In genomic region chr6:109793793-109794192, GRCh38 we compare ENCODE assay signal across 8 cellular contexts.
DNase-seq lines count a peak whose midpoint lies in the region; ATAC-seq, FAIRE-seq and TF ChIP-seq lines count a peak whose summit lies in the region.

No MANE protein-coding gene starts in this region.

- H3K4me1 Mint-ChIP-seq in CD8-positive, alpha-beta T cell (ENCODE audit: low read depth) = no peaks in the 10 kb centered on the region

- H3K4me3 ChIP-seq in mucosa of rectum (ENCODE audit: low read length in 2 of 2) = no peak overlapping the region
- no peak overlapping the region for H3K4me3 ChIP-seq in CD8-positive, alpha-beta T cell (ENCODE audit: low read depth, low read length)

- no peak overlapping the region for H3K9ac ChIP-seq in mucosa of rectum (ENCODE audit: low read depth in 1 of 2, low read length in 2 of 2)

- FAIRE-seq in colon (lab: Jason Lieb, UNC) = peak; percentile 89

- intact Hi-C loops in CD8-positive, alpha-beta T cell (cut with DNase I, micrococcal nuclease) = no loop called here

- H3K27ac Mint-ChIP-seq in CD8-positive, alpha-beta T cell = no peak overlapping the region

- H3K4me3 Mint-ChIP-seq in CD8-positive, alpha-beta T cell = no peak overlapping the region

- H3K27me3 ChIP-seq in mucosa of rectum (ENCODE audit: control insufficient read depth in 2 of 2, insufficient read depth in 2 of 2, low read length in 2 of 2) = no peaks in the 10 kb centered on the region
- H3K27me3 ChIP-seq in CD8-positive, alpha-beta T cell (ENCODE audit: insufficient read depth, low read length) = no peaks in the 10 kb centered on the region

- H3K4me1 ChIP-seq in mucosa of rectum (ENCODE audit: control insufficient read depth in 2 of 2, insufficient read depth in 2 of 2, low read length in 2 of 2) = peaks cover 3 to 8% of the 10 kb centered on the region in 2 donors
- H3K4me1 ChIP-seq in CD8-positive, alpha-beta T cell (ENCODE audit: insufficient read depth, low read length) = no peaks in the 10 kb centered on the region

- no peaks in the 10 kb centered on the region for H3K27me3 Mint-ChIP-seq in CD8-positive, alpha-beta T cell (ENCODE audit: low read depth)

- CTCF ChIA-PET in CD8-positive, alpha-beta T cell (lab: Charles Lee) = interaction anchor here (1.5 kb wide), 1 partner anchor 246 kb away, joined by 3 read pairs; no protein-coding TSS in a partner anchor

- no peaks in the 10 kb centered on the region for H3K9me3 Mint-ChIP-seq in CD8-positive, alpha-beta T cell

- H3K36me3 Mint-ChIP-seq in CD8-positive, alpha-beta T cell = peaks cover 64% of the 10 kb centered on the region

- POLR2A ChIA-PET in CD8-positive, alpha-beta T cell (lab: Charles Lee) = no interaction called here

- no peaks in the 10 kb centered on the region for H3K9me3 ChIP-seq in mucosa of rectum (ENCODE audit: control insufficient read depth in 2 of 2, low read length in 2 of 2)
- H3K9me3 ChIP-seq in CD8-positive, alpha-beta T cell (ENCODE audit: low read length) = no peaks in the 10 kb centered on the region

- peaks cover 0 to 2% of the 10 kb centered on the region in 2 donors for H3K36me3 ChIP-seq in mucosa of rectum (ENCODE audit: control insufficient read depth in 2 of 2, insufficient read depth in 2 of 2, low read length in 2 of 2)
- no peaks in the 10 kb centered on the region for H3K36me3 ChIP-seq in CD8-positive, alpha-beta T cell (ENCODE audit: insufficient read depth, low read length)

- H3K27ac ChIP-seq in mucosa of rectum (ENCODE audit: low read depth in 2 of 2, low read length in 2 of 2) = peak overlapping the region; percentile 13 to 52
- no peak overlapping the region for H3K27ac ChIP-seq in CD8-positive, alpha-beta T cell (ENCODE audit: low read depth, low read length)

- DNase-seq in NCI-H146 (lab: John Stamatoyannopoulos, UW) = peak; percentile 25
- DNase-seq in NCI-H146 treated with DMSO at 0.1 percent for 48 hours (lab: John Stamatoyannopoulos, UW; ENCODE audit: unreplicated experiment) = no peak
- peak; percentile 17 for DNase-seq in NCI-H526 treated with DMSO at 0.1 percent for 48 hours (lab: John Stamatoyannopoulos, UW)
- DNase-seq in CD8-positive, alpha-beta T cell = no peak

- TF ChIP-seq CTCF in CD8-positive, alpha-beta T cell (IDR thresholded peaks at IDR 0.05) = no peak

- ATAC-seq in HG02798 (IDR thresholded peaks at IDR 0.05; ENCODE audit: poor library complexity, unreplicated experiment) (no peak), HG03442 (IDR thresholded peaks at IDR 0.05; ENCODE audit: unreplicated experiment) (no peak)
- ATAC-seq in CD8-positive, alpha-beta T cell = no peak

Comparison
In these comparisons a context has a peak if more than half of its experiments do, and no peak if none do; other contexts are left out.
1. DNase-seq: peak in NCI-H146 (single experiment) and NCI-H526 treated with DMSO at 0.1 percent for 48 hours (single experiment); none in NCI-H146 treated with DMSO at 0.1 percent for 48 hours (single experiment) and CD8-positive, alpha-beta T cell (0 of 7).